In the genomic region with DNA sequence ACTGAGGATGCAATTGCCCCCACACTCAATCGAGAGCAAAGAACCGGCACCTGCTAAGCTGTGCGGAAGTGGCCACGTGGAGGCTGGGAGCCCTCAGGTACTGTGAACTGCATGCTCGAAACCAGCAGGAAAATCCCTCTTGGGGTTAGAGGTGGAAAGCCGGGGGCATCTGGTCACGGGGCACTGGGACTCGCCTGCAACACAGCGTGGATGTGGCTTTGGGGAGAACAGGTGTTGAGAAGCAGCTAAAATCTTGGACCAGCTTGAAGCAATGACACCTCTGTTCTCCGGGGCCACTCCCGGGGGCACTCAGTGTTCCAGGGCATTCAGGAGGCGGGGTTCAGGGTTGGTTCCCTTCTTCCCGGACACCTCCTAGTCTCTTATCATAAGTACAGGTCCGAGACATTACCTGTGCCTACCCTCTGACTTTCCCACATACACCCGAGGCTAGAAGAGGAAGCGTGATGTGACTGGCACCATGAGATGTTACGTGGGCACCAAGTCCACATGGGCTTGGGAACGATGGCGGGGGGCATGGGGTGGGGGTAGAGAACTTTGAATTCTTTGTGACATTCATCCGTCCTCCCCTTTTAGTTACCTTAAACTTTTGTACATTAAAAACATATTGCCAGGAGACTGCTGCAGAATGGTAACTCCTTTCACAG, we compare ENCODE assay signal across 1 cellular context.
TF ChIP-seq lines count a peak whose summit lies in the region.

No MANE protein-coding gene starts in this region.

TF ChIP-seq in GM12878, 131 proteins besides CTCF, POLR2A, EP300 and RAD21:
- TF ChIP-seq IRF4 (IDR thresholded peaks at IDR 0.05; ENCODE audit: low read depth, low read length) (no peak), KAT2A (conservative IDR thresholded peaks at IDR 0.05; ENCODE audit: control insufficient read depth, low read depth, low read length) (no peak), TCF12 (IDR thresholded peaks at IDR 0.05; ENCODE audit: low read depth, low read length) (0 out of 2 replicates have a peak, but pooled peaks have one; percentile 7), SMAD5 (IDR thresholded peaks at IDR 0.05; ENCODE audit: low read depth) (no peak), KDM1A (IDR thresholded peaks at IDR 0.05; ENCODE audit: borderline replicate concordance) (no peak)
- TF ChIP-seq, protein P1, sequence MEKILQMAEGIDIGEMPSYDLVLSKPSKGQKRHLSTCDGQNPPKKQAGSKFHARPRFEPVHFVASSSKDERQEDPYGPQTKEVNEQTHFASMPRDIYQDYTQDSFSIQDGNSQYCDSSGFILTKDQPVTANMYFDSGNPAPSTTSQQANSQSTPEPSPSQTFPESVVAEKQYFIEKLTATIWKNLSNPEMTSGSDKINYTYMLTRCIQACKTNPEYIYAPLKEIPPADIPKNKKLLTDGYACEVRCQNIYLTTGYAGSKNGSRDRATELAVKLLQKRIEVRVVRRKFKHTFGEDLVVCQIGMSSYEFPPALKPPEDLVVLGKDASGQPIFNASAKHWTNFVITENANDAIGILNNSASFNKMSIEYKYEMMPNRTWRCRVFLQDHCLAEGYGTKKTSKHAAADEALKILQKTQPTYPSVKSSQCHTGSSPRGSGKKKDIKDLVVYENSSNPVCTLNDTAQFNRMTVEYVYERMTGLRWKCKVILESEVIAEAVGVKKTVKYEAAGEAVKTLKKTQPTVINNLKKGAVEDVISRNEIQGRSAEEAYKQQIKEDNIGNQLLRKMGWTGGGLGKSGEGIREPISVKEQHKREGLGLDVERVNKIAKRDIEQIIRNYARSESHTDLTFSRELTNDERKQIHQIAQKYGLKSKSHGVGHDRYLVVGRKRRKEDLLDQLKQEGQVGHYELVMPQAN (conservative IDR thresholded peaks at IDR 0.05): no peak
- TF ChIP-seq, protein P2, sequence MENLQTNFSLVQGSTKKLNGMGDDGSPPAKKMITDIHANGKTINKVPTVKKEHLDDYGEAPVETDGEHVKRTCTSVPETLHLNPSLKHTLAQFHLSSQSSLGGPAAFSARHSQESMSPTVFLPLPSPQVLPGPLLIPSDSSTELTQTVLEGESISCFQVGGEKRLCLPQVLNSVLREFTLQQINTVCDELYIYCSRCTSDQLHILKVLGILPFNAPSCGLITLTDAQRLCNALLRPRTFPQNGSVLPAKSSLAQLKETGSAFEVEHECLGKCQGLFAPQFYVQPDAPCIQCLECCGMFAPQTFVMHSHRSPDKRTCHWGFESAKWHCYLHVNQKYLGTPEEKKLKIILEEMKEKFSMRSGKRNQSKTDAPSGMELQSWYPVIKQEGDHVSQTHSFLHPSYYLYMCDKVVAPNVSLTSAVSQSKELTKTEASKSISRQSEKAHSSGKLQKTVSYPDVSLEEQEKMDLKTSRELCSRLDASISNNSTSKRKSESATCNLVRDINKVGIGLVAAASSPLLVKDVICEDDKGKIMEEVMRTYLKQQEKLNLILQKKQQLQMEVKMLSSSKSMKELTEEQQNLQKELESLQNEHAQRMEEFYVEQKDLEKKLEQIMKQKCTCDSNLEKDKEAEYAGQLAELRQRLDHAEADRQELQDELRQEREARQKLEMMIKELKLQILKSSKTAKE (IDR thresholded peaks at IDR 0.05; ENCODE audit: low read depth, poor library complexity, severe bottlenecking): no peak
- TF ChIP-seq, protein P3, sequence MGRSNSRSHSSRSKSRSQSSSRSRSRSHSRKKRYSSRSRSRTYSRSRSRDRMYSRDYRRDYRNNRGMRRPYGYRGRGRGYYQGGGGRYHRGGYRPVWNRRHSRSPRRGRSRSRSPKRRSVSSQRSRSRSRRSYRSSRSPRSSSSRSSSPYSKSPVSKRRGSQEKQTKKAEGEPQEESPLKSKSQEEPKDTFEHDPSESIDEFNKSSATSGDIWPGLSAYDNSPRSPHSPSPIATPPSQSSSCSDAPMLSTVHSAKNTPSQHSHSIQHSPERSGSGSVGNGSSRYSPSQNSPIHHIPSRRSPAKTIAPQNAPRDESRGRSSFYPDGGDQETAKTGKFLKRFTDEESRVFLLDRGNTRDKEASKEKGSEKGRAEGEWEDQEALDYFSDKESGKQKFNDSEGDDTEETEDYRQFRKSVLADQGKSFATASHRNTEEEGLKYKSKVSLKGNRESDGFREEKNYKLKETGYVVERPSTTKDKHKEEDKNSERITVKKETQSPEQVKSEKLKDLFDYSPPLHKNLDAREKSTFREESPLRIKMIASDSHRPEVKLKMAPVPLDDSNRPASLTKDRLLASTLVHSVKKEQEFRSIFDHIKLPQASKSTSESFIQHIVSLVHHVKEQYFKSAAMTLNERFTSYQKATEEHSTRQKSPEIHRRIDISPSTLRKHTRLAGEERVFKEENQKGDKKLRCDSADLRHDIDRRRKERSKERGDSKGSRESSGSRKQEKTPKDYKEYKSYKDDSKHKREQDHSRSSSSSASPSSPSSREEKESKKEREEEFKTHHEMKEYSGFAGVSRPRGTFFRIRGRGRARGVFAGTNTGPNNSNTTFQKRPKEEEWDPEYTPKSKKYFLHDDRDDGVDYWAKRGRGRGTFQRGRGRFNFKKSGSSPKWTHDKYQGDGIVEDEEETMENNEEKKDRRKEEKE (IDR thresholded peaks at IDR 0.05): no peak
- TF ChIP-seq, protein P4, sequence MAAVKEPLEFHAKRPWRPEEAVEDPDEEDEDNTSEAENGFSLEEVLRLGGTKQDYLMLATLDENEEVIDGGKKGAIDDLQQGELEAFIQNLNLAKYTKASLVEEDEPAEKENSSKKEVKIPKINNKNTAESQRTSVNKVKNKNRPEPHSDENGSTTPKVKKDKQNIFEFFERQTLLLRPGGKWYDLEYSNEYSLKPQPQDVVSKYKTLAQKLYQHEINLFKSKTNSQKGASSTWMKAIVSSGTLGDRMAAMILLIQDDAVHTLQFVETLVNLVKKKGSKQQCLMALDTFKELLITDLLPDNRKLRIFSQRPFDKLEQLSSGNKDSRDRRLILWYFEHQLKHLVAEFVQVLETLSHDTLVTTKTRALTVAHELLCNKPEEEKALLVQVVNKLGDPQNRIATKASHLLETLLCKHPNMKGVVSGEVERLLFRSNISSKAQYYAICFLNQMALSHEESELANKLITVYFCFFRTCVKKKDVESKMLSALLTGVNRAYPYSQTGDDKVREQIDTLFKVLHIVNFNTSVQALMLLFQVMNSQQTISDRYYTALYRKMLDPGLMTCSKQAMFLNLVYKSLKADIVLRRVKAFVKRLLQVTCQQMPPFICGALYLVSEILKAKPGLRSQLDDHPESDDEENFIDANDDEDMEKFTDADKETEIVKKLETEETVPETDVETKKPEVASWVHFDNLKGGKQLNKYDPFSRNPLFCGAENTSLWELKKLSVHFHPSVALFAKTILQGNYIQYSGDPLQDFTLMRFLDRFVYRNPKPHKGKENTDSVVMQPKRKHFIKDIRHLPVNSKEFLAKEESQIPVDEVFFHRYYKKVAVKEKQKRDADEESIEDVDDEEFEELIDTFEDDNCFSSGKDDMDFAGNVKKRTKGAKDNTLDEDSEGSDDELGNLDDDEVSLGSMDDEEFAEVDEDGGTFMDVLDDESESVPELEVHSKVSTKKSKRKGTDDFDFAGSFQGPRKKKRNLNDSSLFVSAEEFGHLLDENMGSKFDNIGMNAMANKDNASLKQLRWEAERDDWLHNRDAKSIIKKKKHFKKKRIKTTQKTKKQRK (IDR thresholded peaks at IDR 0.05; ENCODE audit: low read depth, low read length): no peak
